Comparison of ENCODE assay signal across 27 cellular contexts in the genomic region with DNA sequence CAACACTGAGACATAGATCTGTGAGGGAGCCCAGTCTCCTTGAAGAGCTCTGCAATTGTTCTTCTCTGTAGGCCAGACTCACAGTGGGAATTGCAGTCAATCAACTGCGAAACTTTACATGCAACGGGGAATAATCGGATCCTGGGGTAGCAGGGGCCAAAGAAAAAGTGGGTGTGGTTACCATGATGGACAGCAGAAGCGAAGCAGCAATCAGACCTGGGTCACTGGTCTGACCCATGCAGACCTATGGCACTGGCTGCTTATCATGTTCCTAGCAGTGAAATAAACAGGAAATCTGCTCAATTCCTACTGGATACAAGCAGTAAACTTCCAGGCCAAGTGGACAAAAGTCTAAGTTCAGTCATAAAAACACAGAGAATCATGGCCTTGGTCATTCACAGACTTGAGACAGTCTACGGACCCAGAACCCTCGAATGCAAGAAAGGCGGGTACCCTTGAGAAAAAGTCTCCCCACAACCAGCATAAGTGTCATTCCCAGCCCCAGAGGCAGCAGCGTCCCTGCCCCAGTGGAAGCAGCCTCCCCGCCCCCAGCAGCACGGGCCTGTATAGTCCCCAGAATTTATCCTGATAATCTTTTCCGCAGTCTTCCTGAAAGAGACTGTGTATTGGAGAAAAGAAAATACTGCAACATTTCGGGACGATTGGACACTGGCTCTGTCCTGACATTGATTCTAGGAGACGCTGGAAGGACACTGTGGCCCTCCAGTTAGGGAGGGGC. TPM values are rescaled to one million over a fixed set of nuclear protein-coding genes. Genes with fewer than 3 reads are reported as not detected.
A peak's percentile ranks its signal among the peaks of the same experiment; 100 is the strongest.
DNase-seq lines count a peak whose midpoint lies in the region; ATAC-seq and TF ChIP-seq lines count a peak whose summit lies in the region.
"Had no signal": no experiment of that assay in that cellular context is flagged by ENCODE, and none has a peak within 500 bp of the region (broad histone marks: within the 10 kb centered on the region; RNA-seq: fewer than 3 reads in every experiment).

No MANE protein-coding gene starts in this region.

- H2BK12ac ChIP-seq in H9 (ENCODE audit: insufficient read length, low read depth, low read length): no peak overlapping the region

- no peaks in the 10 kb centered on the region; the same call in 1 of the 2 replicates for H3K27me3 ChIP-seq in H9 (ENCODE audit: insufficient read depth, low read length)
- H3K27me3 ChIP-seq in upper lobe of left lung: no peaks in the 10 kb centered on the region
- H3K27me3 ChIP-seq: BLaER1 had no signal

- peak in 2 of 4 donors; percentile 10 to 39 for TF ChIP-seq EP300 in upper lobe of left lung (IDR thresholded peaks at IDR 0.05)

- H3K4me3 ChIP-seq in upper lobe of left lung: no peak overlapping the region
- H3K4me3 ChIP-seq: BLaER1 had no signal

- H3K27ac Mint-ChIP-seq in H9: no peak overlapping the region
- no peak overlapping the region for H3K27ac Mint-ChIP-seq in activated CD4-positive, alpha-beta memory T cell treated with anti-CD3 and anti-CD28 coated beads, Interleukin-2, amount 10 ng/mL, durations not matched to agents 7 days and 5 days
- H3K27ac Mint-ChIP-seq: CD4-positive, CD25-positive, alpha-beta regulatory T cell had no signal

- H3K79me2 ChIP-seq in H9 (ENCODE audit: insufficient read depth, low read length): no peaks in the 10 kb centered on the region

- H3K9me3 ChIP-seq in H9 (ENCODE audit: control insufficient read depth, low read depth, low read length): no peaks in the 10 kb centered on the region
- no peaks in the 10 kb centered on the region for H3K9me3 ChIP-seq in upper lobe of left lung

- no peaks in the 10 kb centered on the region; a peak in 1 of 7 replicates for H3K36me3 Mint-ChIP-seq in H9 (ENCODE audit: insufficient read depth in 1 of 3, low read depth in 3 of 3)
- H3K36me3 Mint-ChIP-seq in activated CD4-positive, alpha-beta memory T cell treated with anti-CD3 and anti-CD28 coated beads, Interleukin-2, amount 10 ng/mL, durations not matched to agents 7 days and 5 days (ENCODE audit: low read depth): no peaks in the 10 kb centered on the region
- H3K36me3 Mint-ChIP-seq: CD4-positive, CD25-positive, alpha-beta regulatory T cell had no signal

- H3K27ac ChIP-seq in H9 (ENCODE audit: insufficient read length, low read depth, low read length) (no peak overlapping the region), upper lobe of left lung (peak overlapping the region; percentile 41 to 81 (median 64))
- H3K27ac ChIP-seq: BLaER1 had no signal

- H3K4me1 Mint-ChIP-seq in H9: peaks cover 9 to 10% of the 10 kb centered on the region in 2 experiments
- no peaks in the 10 kb centered on the region for H3K4me1 Mint-ChIP-seq in activated CD4-positive, alpha-beta memory T cell treated with anti-CD3 and anti-CD28 coated beads, Interleukin-2, amount 10 ng/mL, durations not matched to agents 7 days and 5 days
- H3K4me1 Mint-ChIP-seq: CD4-positive, CD25-positive, alpha-beta regulatory T cell had no signal

- no peak overlapping the region for H3K23ac ChIP-seq in H9 (ENCODE audit: insufficient read length, low read depth, low read length)

- H2AK5ac ChIP-seq in H9 (ENCODE audit: insufficient read length, low read length): no peak overlapping the region

- peaks cover 76% of the 10 kb centered on the region for H3K27me3 Mint-ChIP-seq in H9 (ENCODE audit: low read depth)
- H3K27me3 Mint-ChIP-seq in activated CD4-positive, alpha-beta memory T cell treated with anti-CD3 and anti-CD28 coated beads, Interleukin-2, amount 10 ng/mL, durations not matched to agents 7 days and 5 days: peaks cover 19% of the 10 kb centered on the region

- H2BK120ac ChIP-seq in H9 (ENCODE audit: low read depth, low read length, poor library complexity, severe bottlenecking): no peak overlapping the region

- H3T11ph ChIP-seq in H9 (ENCODE audit: low read length): no peak overlapping the region

- peaks cover 5 to 11% of the 10 kb centered on the region in 2 experiments; a peak in 3 of 5 replicates for H3K9me3 Mint-ChIP-seq in H9
- no peaks in the 10 kb centered on the region for H3K9me3 Mint-ChIP-seq in activated CD4-positive, alpha-beta memory T cell treated with anti-CD3 and anti-CD28 coated beads, Interleukin-2, amount 10 ng/mL, durations not matched to agents 7 days and 5 days

- WGBS in H9 (ENCODE audit: extremely low coverage, insufficient read length, low lambda C conversion rate): no CpG with 5 or more reads among the region's 14 CpGs
- 62 to 72% methylated on average over 14 of the region's 14 CpGs for WGBS in upper lobe of left lung, 2 donors

- H3K4me1 ChIP-seq in H9 (ENCODE audit: insufficient read depth, low read length) (no peaks in the 10 kb centered on the region), upper lobe of left lung (peaks cover 0 to 18% (median 9%) of the 10 kb centered on the region in 4 donors)
- H3K4me1 ChIP-seq: BLaER1 had no signal

- H2AFZ ChIP-seq in H9 (ENCODE audit: low read length): no peak overlapping the region

- H3K4me3 Mint-ChIP-seq in H9: no peak overlapping the region
- no peak overlapping the region for H3K4me3 Mint-ChIP-seq in activated CD4-positive, alpha-beta memory T cell treated with anti-CD3 and anti-CD28 coated beads, Interleukin-2, amount 10 ng/mL, durations not matched to agents 7 days and 5 days
- H3K4me3 Mint-ChIP-seq: CD4-positive, CD25-positive, alpha-beta regulatory T cell had no signal

- H2BK20ac ChIP-seq in H9 (ENCODE audit: low read depth, low read length, poor library complexity, severe bottlenecking): no peak overlapping the region

- H3K4ac ChIP-seq in H9 (ENCODE audit: low read depth, low read length): no peak overlapping the region

- no peaks in the 10 kb centered on the region for H3K23me2 ChIP-seq in H9 (ENCODE audit: insufficient read length, low read depth, low read length, poor library complexity, severe bottlenecking)

- no peak for TF ChIP-seq POLR2A in upper lobe of left lung (IDR thresholded peaks at IDR 0.05)

- H3K79me1 ChIP-seq in H9 (ENCODE audit: insufficient read depth, low read depth, low read length, poor library complexity, severe bottlenecking): no peaks in the 10 kb centered on the region

- no peak overlapping the region for H4K91ac ChIP-seq in H9 (ENCODE audit: insufficient read length, low read depth, low read length)

- no peaks in the 10 kb centered on the region for H4K20me1 ChIP-seq in H9 (ENCODE audit: control insufficient read depth, insufficient read depth, insufficient read length)
- H4K20me1 ChIP-seq: BLaER1 had no signal

- POLR2A ChIA-PET in activated CD4-positive, alpha-beta memory T cell treated with anti-CD3 and anti-CD28 coated beads, Interleukin-2, amount 10 ng/mL, durations not matched to agents 7 days and 5 days (lab: Charles Lee): no interaction called here

- ATAC-seq in left lobe of liver (peak; percentile 79), upper lobe of left lung (ENCODE audit: low FRiP score in 2 of 2) (peak in 1 of 2 donors; percentile 26), HG02970 (IDR thresholded peaks at IDR 0.05; ENCODE audit: low FRiP score, unreplicated experiment) (no peak)
- ATAC-seq: HCT116, PC-3 had no signal

- H3K9ac ChIP-seq in H9 (ENCODE audit: extremely low read depth, insufficient read length, low read length): no peak overlapping the region
- H3K9ac ChIP-seq: BLaER1 had no signal

- CTCF ChIA-PET in activated CD4-positive, alpha-beta memory T cell treated with anti-CD3 and anti-CD28 coated beads, Interleukin-2, amount 10 ng/mL, durations not matched to agents 7 days and 5 days (lab: Charles Lee): no interaction called here

- H3K56ac ChIP-seq in H9 (ENCODE audit: insufficient read length, low read depth, low read length): no peak overlapping the region

- TF ChIP-seq CTCF in H9 (conservative IDR thresholded peaks at IDR 0.05): no peak
- TF ChIP-seq CTCF in upper lobe of left lung (IDR thresholded peaks at IDR 0.05): no peak

- H3K4me2 ChIP-seq in H9 (ENCODE audit: insufficient read depth, insufficient read length, low read length): no peak overlapping the region
- H3K4me2 ChIP-seq: BLaER1 had no signal

- no peak overlapping the region for H2BK15ac ChIP-seq in H9 (ENCODE audit: low read depth, low read length)

- H4K5ac ChIP-seq in H9 (ENCODE audit: insufficient read length, low read depth, low read length): no peak overlapping the region

- H2BK5ac ChIP-seq in H9 (ENCODE audit: insufficient read length, low read length): no peak overlapping the region

- no peaks in the 10 kb centered on the region for H3K36me3 ChIP-seq in upper lobe of left lung
- H3K36me3 ChIP-seq: BLaER1 had no signal

- no peak overlapping the region for H3K18ac ChIP-seq in H9 (ENCODE audit: insufficient read length, low read depth, low read length)

- H4K8ac ChIP-seq in H9 (replicated peaks; ENCODE audit: insufficient read length, low read depth, low read length): no peak overlapping the region

- H3K14ac ChIP-seq in H9 (ENCODE audit: insufficient read depth, low read length): no peak overlapping the region

- DNase-seq in H9 (peak; percentile 20), left lobe of liver (ENCODE audit: low spot score) (no peak), mesenteric fat pad (ENCODE audit: low spot score) (peak; percentile 28), upper lobe of left lung (peak in 1 of 2 donors; percentile 43), HK-2 (ENCODE audit: unreplicated experiment) (no peak)
- DNase-seq in activated CD4-positive, alpha-beta memory T cell treated with anti-CD3 and anti-CD28 coated beads, Interleukin-2, amount 10 ng/mL, durations not matched to agents 7 days and 5 days: no peak
- DNase-seq: CD4-positive, CD25-positive, alpha-beta regulatory T cell; DMS153; DND-41; KBM-7; MV-4-11; NCI-H1105 treated with DMSO at 0.1 percent for 48 hours; NCI-H146; NCI-H2029; NCI-H446; NCI-H82; NK-92 treated with Interleukin-12 subunit alpha and Interleukin-12 subunit beta, amount 100 ng/mL, for 24 hours; PC-3; Right ventricle myocardium superior had no signal

RNA-seq across cellular contexts. Expression of a gene that starts 34.6 kb away (rescaled TPM):
- total RNA-seq in H9 (2021) (0.35 TPM in 2 replicates), left lobe of liver (0.83 TPM), mesenteric fat pad (0.64 TPM), upper lobe of left lung (1 to 10 TPM in 4 of 6 donors, not detected in 2; 1.4 to 3.4 (median 1.9) TPM)
- under 1 TPM; 0.35 to 0.68 TPM for total RNA-seq in activated CD4-positive, alpha-beta memory T cell treated with anti-CD3 and anti-CD28 coated beads, Interleukin-2, amount 10 ng/mL, durations not matched to agents 7 days and 5 days
- total RNA-seq: HT1080, LHCN-M2, MCF 10A, RPMI7951, SK-MEL-5 had no signal

Comparison
In these comparisons a context has a peak if more than half of its experiments do, and no peak if none do; other contexts are left out.
1. DNase-seq: peak in H9 (single experiment) and mesenteric fat pad (single experiment); none in left lobe of liver (single experiment), HK-2 (single experiment) and activated CD4-positive, alpha-beta memory T cell treated with anti-CD3 and anti-CD28 coated beads, Interleukin-2, amount 10 ng/mL, durations not matched to agents 7 days and 5 days (single experiment).